Comparison of ENCODE assay signal across 30 cellular contexts in the genomic region with DNA sequence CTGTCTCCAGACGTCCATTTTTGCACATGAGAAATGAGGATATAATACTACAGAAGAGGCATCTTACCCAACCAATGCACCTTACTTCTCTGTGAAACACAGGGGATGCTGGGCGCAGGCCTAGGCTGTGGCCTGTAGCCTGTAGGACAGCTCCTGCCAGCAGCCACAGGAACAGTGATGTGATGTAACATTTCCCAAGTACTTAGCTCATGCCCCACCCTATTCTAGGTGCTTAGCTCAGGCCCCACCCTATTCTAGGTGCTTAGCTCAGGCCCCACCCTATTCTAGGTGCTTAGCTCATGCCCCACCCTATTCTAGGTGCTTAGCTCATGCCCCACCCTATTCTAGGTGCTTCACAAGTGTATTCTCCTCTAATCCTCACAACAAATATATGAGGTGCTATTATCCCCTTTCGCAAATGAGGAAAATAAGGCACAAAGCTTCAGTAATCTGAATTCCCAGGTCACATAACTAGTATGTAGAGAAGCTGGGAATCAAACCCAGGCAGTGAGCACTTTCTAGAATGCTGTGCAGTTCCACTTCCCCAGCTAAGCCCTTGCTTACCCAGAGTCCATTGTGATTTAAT. TPM values are rescaled to one million over a fixed set of nuclear protein-coding genes. Genes with fewer than 3 reads are reported as not detected.
DNase-seq lines count a peak whose midpoint lies in the region; ATAC-seq and TF ChIP-seq lines count a peak whose summit lies in the region.
"Had no signal": no experiment of that assay in that cellular context is flagged by ENCODE, and none has a peak within 500 bp of the region (broad histone marks: within the 10 kb centered on the region; RNA-seq: fewer than 3 reads in every experiment).

No MANE protein-coding gene starts in this region.

- peak; percentile 24 for TF ChIP-seq POLR2A in transverse colon (IDR thresholded peaks at IDR 0.05)

- no peaks in the 10 kb centered on the region for H3K36me3 ChIP-seq in HEK293 (ENCODE audit: control insufficient read depth in 2 of 2, insufficient read depth in 1 of 2, low read length in 2 of 2)
- H3K36me3 ChIP-seq in RWPE2 (ENCODE audit: low read depth): no peaks in the 10 kb centered on the region
- H3K36me3 ChIP-seq in transverse colon: no peaks in the 10 kb centered on the region

- H3K27ac ChIP-seq in HEK293 (ENCODE audit: extremely low read depth, low read depth, low read length): no peak overlapping the region
- no peak overlapping the region for H3K27ac ChIP-seq in RWPE2 (ENCODE audit: poor library complexity, severe bottlenecking)
- H3K27ac ChIP-seq in foreskin keratinocyte: no peak overlapping the region
- no peak overlapping the region for H3K27ac ChIP-seq in transverse colon
- H3K27ac ChIP-seq: BLaER1, KMS-11, PC-9 had no signal

- intact Hi-C loops in transverse colon (cut with DNase I; ENCODE audit: low total_unique reads): no loop called here

- DNase-seq in RWPE2 (ENCODE audit: low spot score) (no peak), foreskin keratinocyte (no peak), transverse colon (peak; percentile 47), foreskin melanocyte (no peak)
- DNase-seq: CD4-positive, CD25-positive, alpha-beta regulatory T cell; DMS53; GOT3; HCEC 1CT; IMR-90; NCI-H1092; NCI-H1417 treated with DMSO at 0.1 percent for 48 hours; NCI-H1694 treated with DMSO at 0.1 percent for 48 hours; NCI-H2081; NCI-H2171; NCI-H446; NCI-H524 treated with DMSO at 0.1 percent for 48 hours; NCI-H774; PC-9; RPMI8226; SHP77; T-cell had no signal

- CTCF ChIA-PET in HEK293 (lab: Yijun Ruan, JAX): interaction anchor here (0.5 to 3.3 kb wide), 14 partner anchors 13 to 201 kb away, joined by 3 to 18 read pairs (median 4); a partner anchor contains a TSS

- TF ChIP-seq EP300 in transverse colon (IDR thresholded peaks at IDR 0.05; ENCODE audit: low read depth): no peak

- no peak overlapping the region for H3K4me3 ChIP-seq in HEK293 (ENCODE audit: low read depth, low read length)
- H3K4me3 ChIP-seq in RWPE2 (ENCODE audit: severe bottlenecking): no peak overlapping the region
- no peak overlapping the region for H3K4me3 ChIP-seq in transverse colon
- H3K4me3 ChIP-seq: BLaER1, PC-9 had no signal

- H3K9me3 ChIP-seq in HEK293 (ENCODE audit: control insufficient read depth, insufficient read depth, low read depth, low read length) (no peaks in the 10 kb centered on the region), RWPE2 (ENCODE audit: severe bottlenecking) (no peaks in the 10 kb centered on the region), transverse colon (no peaks in the 10 kb centered on the region)
- H3K9me3 ChIP-seq: BLaER1 had no signal

- TF ChIP-seq CTCF in HEK293 (tag by site-specific recombination; IDR thresholded peaks at IDR 0.05): no peak
- no peak for TF ChIP-seq CTCF in RWPE2 (IDR thresholded peaks at IDR 0.05; ENCODE audit: poor library complexity, severe bottlenecking)
- no peak for TF ChIP-seq CTCF in foreskin keratinocyte (conservative IDR thresholded peaks at IDR 0.05)
- TF ChIP-seq CTCF in transverse colon (IDR thresholded peaks at IDR 0.05): no peak

- ATAC-seq in RWPE2 (ENCODE audit: low read depth) (peak; percentile 19; the same call in 1 of the 3 replicates), foreskin keratinocyte (peak; percentile 20), HG03432 (IDR thresholded peaks at IDR 0.05; ENCODE audit: unreplicated experiment) (no peak), GM21528 (IDR thresholded peaks at IDR 0.05; ENCODE audit: low FRiP score, unreplicated experiment) (no peak)
- ATAC-seq: T-cell had no signal

- in situ Hi-C loops in transverse colon (cut with MboI; ENCODE audit: low pct_ligation_motif_present in 1 of 4, low pct_unique_long_range_greater_than_20kb in 1 of 4, low sequenced_read_pairs in 3 of 4): no loop called here

- H3K27me3 ChIP-seq in RWPE2 (ENCODE audit: insufficient read depth, poor library complexity, severe bottlenecking) (no peaks in the 10 kb centered on the region), foreskin keratinocyte (no peaks in the 10 kb centered on the region), transverse colon (no peaks in the 10 kb centered on the region)
- H3K27me3 ChIP-seq: BLaER1 had no signal

- POLR2A ChIA-PET in HEK293 (lab: Yijun Ruan, JAX): interaction anchor here (0.9 to 1.3 kb wide), 5 partner anchors 8 to 130 kb away, joined by 3 to 4 read pairs (median 4); no protein-coding TSS in a partner anchor

- no peaks in the 10 kb centered on the region for H3K4me1 ChIP-seq in HEK293 (ENCODE audit: control insufficient read depth, insufficient read depth, low read length)
- H3K4me1 ChIP-seq in RWPE2 (ENCODE audit: insufficient read depth, poor library complexity, severe bottlenecking): peaks cover 7% of the 10 kb centered on the region
- peaks cover 5% of the 10 kb centered on the region for H3K4me1 ChIP-seq in foreskin keratinocyte
- peaks cover 4 to 10% (median 6%) of the 10 kb centered on the region in 4 donors for H3K4me1 ChIP-seq in transverse colon

- 87% methylated on average over 3 of the region's 3 CpGs; no CpG with 5 or more reads in 1 of the 2 donors for WGBS in transverse colon (ENCODE audit: low coverage in 1 of 2), 2 donors

TF ChIP-seq in HEK293, 187 proteins besides CTCF, POLR2A, EP300 and RAD21:
- no peak for TF ChIP-seq ZFHX2 (tag by site-specific recombination; conservative IDR thresholded peaks at IDR 0.05)
- TF ChIP-seq ZNF146 (tag by site-specific recombination; IDR thresholded peaks at IDR 0.05): no peak
- TF ChIP-seq, protein P1, sequence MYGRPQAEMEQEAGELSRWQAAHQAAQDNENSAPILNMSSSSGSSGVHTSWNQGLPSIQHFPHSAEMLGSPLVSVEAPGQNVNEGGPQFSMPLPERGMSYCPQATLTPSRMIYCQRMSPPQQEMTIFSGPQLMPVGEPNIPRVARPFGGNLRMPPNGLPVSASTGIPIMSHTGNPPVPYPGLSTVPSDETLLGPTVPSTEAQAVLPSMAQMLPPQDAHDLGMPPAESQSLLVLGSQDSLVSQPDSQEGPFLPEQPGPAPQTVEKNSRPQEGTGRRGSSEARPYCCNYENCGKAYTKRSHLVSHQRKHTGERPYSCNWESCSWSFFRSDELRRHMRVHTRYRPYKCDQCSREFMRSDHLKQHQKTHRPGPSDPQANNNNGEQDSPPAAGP (tag by site-specific recombination; IDR thresholded peaks at IDR 0.05): peak; percentile 92; the same call in 1 of the 2 replicates
- TF ChIP-seq, protein P2, sequence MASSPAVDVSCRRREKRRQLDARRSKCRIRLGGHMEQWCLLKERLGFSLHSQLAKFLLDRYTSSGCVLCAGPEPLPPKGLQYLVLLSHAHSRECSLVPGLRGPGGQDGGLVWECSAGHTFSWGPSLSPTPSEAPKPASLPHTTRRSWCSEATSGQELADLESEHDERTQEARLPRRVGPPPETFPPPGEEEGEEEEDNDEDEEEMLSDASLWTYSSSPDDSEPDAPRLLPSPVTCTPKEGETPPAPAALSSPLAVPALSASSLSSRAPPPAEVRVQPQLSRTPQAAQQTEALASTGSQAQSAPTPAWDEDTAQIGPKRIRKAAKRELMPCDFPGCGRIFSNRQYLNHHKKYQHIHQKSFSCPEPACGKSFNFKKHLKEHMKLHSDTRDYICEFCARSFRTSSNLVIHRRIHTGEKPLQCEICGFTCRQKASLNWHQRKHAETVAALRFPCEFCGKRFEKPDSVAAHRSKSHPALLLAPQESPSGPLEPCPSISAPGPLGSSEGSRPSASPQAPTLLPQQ (tag by site-specific recombination; IDR thresholded peaks at IDR 0.05): no peak
- no peak for TF ChIP-seq ZNF302 (tag by site-specific recombination; IDR thresholded peaks at IDR 0.05; ENCODE audit: low read depth)
- TF ChIP-seq SP3 (tag by site-specific recombination; IDR thresholded peaks at IDR 0.05): peak; percentile 36; the same call in 1 of the 2 replicates
- TF ChIP-seq KLF1 (tag by site-specific recombination; IDR thresholded peaks at IDR 0.05): peak; percentile 95
- TF ChIP-seq ZNF843 (tag by site-specific recombination; IDR thresholded peaks at IDR 0.05): no peak
- TF ChIP-seq REPIN1 (tag by site-specific recombination; IDR thresholded peaks at IDR 0.05; ENCODE audit: low read depth): no peak

RNA-seq across cellular contexts. Expression of a gene that starts 4.6 kb away (rescaled TPM):
- 115 and 118 TPM in 2 replicates for total RNA-seq in foreskin keratinocyte
- 142 and 149 TPM in 2 replicates for polyA plus RNA-seq in foreskin keratinocyte
- total RNA-seq in transverse colon: 100 to 1,000 TPM in 1 of 4 donors, 10 to 100 TPM in 3; 25.1 to 104 (median 77.5) TPM

RNA-seq across cellular contexts. Expression of a gene that starts 7.5 kb away (rescaled TPM):
- total RNA-seq in foreskin keratinocyte (not detected in 2 replicates), transverse colon (not detected)
- not detected in 2 replicates for polyA plus RNA-seq in foreskin keratinocyte
- total RNA-seq: Daoy, G401, IMR-90, PC-9, SK-MEL-5 had no signal
- polyA plus RNA-seq: AG04450, IMR-90 had no signal

RNA-seq across cellular contexts. Expression of a gene that starts 14.3 kb away (rescaled TPM):
- 39.3 and 46.8 TPM in 2 replicates for total RNA-seq in foreskin keratinocyte
- polyA plus RNA-seq in foreskin keratinocyte: 39.0 and 45.9 TPM in 2 replicates
- total RNA-seq in transverse colon: 100 to 1,000 TPM in 1 of 4 donors, 10 to 100 TPM in 3; 12.4 to 113 (median 28.9) TPM

RNA-seq across cellular contexts. Expression of a gene that starts 14.6 kb away (rescaled TPM):
- total RNA-seq in foreskin keratinocyte (29.4 and 35.7 TPM in 2 replicates), transverse colon (1 to 10 TPM; 1.7 to 9.4 (median 2.9) TPM)
- 7.8 and 11.3 TPM in 2 replicates for polyA plus RNA-seq in foreskin keratinocyte

RNA-seq across cellular contexts. Expression of a gene that starts 32.2 kb away (rescaled TPM):
- total RNA-seq in foreskin keratinocyte (not detected in 2 replicates), transverse colon (1 to 10 TPM in 1 of 4 donors, under 1 TPM in 1, not detected in 2; 0.55 to 1.9 TPM)
- not detected in 2 replicates for polyA plus RNA-seq in foreskin keratinocyte
- total RNA-seq: CD4-positive, CD25-positive, alpha-beta regulatory T cell; IMR-90; PC-9; SK-MEL-5 had no signal
- polyA plus RNA-seq: AG04450; CD4-positive, CD25-positive, alpha-beta regulatory T cell; IMR-90 had no signal

Comparison
In these comparisons a context has a peak if more than half of its experiments do, and no peak if none do; other contexts are left out.
1. ATAC-seq: peak in RWPE2 (single experiment) and foreskin keratinocyte (single experiment); none in HG03432 (single experiment) and GM21528 (single experiment).